ENCODE assay signal across 24 cellular contexts in the genomic region with DNA sequence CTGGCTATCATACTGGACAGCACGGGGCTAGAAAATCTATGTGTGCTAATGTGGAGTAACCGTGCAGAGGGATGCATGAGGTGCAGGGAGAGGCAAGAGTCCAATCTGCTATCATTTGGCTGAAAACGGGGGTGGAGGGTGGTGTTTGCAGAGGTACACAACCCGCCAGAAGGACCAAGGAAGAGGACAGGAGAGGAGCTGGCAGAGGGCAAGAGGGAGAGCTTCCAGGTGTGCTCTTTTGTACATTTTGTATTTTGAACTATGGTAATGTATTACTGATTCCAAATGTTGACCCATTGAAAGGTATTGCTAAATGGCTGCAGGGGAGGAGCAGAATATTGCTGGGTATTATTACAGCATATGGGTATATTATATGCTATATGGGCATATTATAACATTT. TPM values are rescaled to one million over a fixed set of nuclear protein-coding genes. Genes with fewer than 3 reads are reported as not detected.
"Had no signal": no experiment of that assay in that cellular context is flagged by ENCODE, and none has a peak within 500 bp of the region (broad histone marks: within the 10 kb centered on the region; RNA-seq: fewer than 3 reads in every experiment).

No MANE protein-coding gene starts in this region.

- H3K27ac ChIP-seq: PC-9, Peyer's patch, SJCRH30 had no signal

- H3K27me3 Mint-ChIP-seq: IgD-negative memory B cell had no signal

- H3K36me3 Mint-ChIP-seq: IgD-negative memory B cell had no signal

- H3K4me1 ChIP-seq: Peyer's patch had no signal

- H3K4me3 ChIP-seq: K562, PC-9, Peyer's patch, SJCRH30 had no signal

- ATAC-seq: K562, Right ventricle myocardium inferior had no signal

- H3K9me3 ChIP-seq: Peyer's patch, SJCRH30 had no signal

- H3K27ac Mint-ChIP-seq: IgD-negative memory B cell had no signal

- H3K4me1 Mint-ChIP-seq: IgD-negative memory B cell had no signal

- DNase-seq: NCI-H1092; NCI-H1105 treated with DMSO at 0.1 percent for 48 hours; NCI-H1417 treated with DMSO at 0.1 percent for 48 hours; NCI-H146; NCI-H1930; NCI-H2081; NCI-H226; NCI-H446; NCI-H510A; NCI-H69; NCI-H774; NK-92 treated with Interleukin-12 subunit alpha and Interleukin-12 subunit beta, amount 100 ng/mL, for 24 hours; OCI-M1; PC-9; Peyer's patch; SHP77 treated with DMSO at 0.1 percent for 48 hours; T-helper 1 cell had no signal

- H3K27me3 ChIP-seq: Peyer's patch, SJCRH30 had no signal

- H2AFZ ChIP-seq: PC-9 had no signal

- H3K4me3 Mint-ChIP-seq: IgD-negative memory B cell had no signal

- H3K36me3 ChIP-seq: Peyer's patch, SJCRH30 had no signal

RNA-seq across cellular contexts. Expression of gene TEKT5, which starts 33.8 kb away (rescaled TPM):
- total RNA-seq: K562, LHCN-M2, MCF 10A, PC-9, Right ventricle myocardium inferior, RPMI7951 had no signal
- polyA plus RNA-seq: IgD-negative memory B cell had no signal
